Comparison of ENCODE assay signal across 10 cellular contexts in genomic region chr3:58388550-58389061, GRCh38. TPM values are rescaled to one million over a fixed set of nuclear protein-coding genes. Genes with fewer than 3 reads are reported as not detected.
A peak's percentile ranks its signal among the peaks of the same experiment; 100 is the strongest.
DNase-seq lines count a peak whose midpoint lies in the region; ATAC-seq and TF ChIP-seq lines count a peak whose summit lies in the region.
"Had no signal": no experiment of that assay in that cellular context is flagged by ENCODE, and none has a peak within 500 bp of the region (broad histone marks: within the 10 kb centered on the region; RNA-seq: fewer than 3 reads in every experiment).

No MANE protein-coding gene starts in this region.

- H3K27ac Mint-ChIP-seq in nephron, result peak overlapping the region; percentile 86 to 95 (median 87)
- no peak overlapping the region for H3K27ac Mint-ChIP-seq in activated naive CD4-positive, alpha-beta T cell treated with anti-CD3 and anti-CD28 coated beads for 36 hours
- H3K27ac Mint-ChIP-seq in stimulated activated naive B cell treated with anti-CD40 and anti-IgM and Interleukin-4, amounts not matched to agents 10 μg/mL and 1 μg/mL and 100 μg/mL, for 72 hours, result no peak overlapping the region

- no peaks in the 10 kb centered on the region for H3K27me3 Mint-ChIP-seq in nephron (ENCODE audit: low read depth)
- H3K27me3 Mint-ChIP-seq in activated naive CD4-positive, alpha-beta T cell treated with anti-CD3 and anti-CD28 coated beads for 36 hours (ENCODE audit: low read depth), result no peaks in the 10 kb centered on the region
- no peaks in the 10 kb centered on the region for H3K27me3 Mint-ChIP-seq in stimulated activated naive B cell treated with anti-CD40 and anti-IgM and Interleukin-4, amounts not matched to agents 10 μg/mL and 1 μg/mL and 100 μg/mL, for 72 hours

- H2AFZ ChIP-seq in OCI-LY7 (ENCODE audit: low read length), result no peak overlapping the region
- no peak overlapping the region for H2AFZ ChIP-seq in fibroblast of lung (ENCODE audit: low read length)

- H3K9me3 Mint-ChIP-seq in nephron, result no peaks in the 10 kb centered on the region
- H3K9me3 Mint-ChIP-seq in activated naive CD4-positive, alpha-beta T cell treated with anti-CD3 and anti-CD28 coated beads for 36 hours, result no peaks in the 10 kb centered on the region
- no peaks in the 10 kb centered on the region for H3K9me3 Mint-ChIP-seq in stimulated activated naive B cell treated with anti-CD40 and anti-IgM and Interleukin-4, amounts not matched to agents 10 μg/mL and 1 μg/mL and 100 μg/mL, for 72 hours

- H3K27ac ChIP-seq in OCI-LY7 (ENCODE audit: low read depth, low read length, poor library complexity, severe bottlenecking) (peak overlapping the region; percentile 35), fibroblast of lung (ENCODE audit: insufficient read depth, low read length) (peak overlapping the region; percentile 66)
- H3K27ac ChIP-seq: epithelial cell of prostate had no signal

- peaks cover 17% of the 10 kb centered on the region; the same call in 1 of the 2 replicates for H4K20me1 ChIP-seq in OCI-LY7 (ENCODE audit: insufficient read depth, low read length)
- no peaks in the 10 kb centered on the region for H4K20me1 ChIP-seq in fibroblast of lung (ENCODE audit: control insufficient read depth, extremely low read depth, insufficient read depth, low read length)

- no TSS peak for BruUV-seq in OCI-LY7 (replicated peaks; lab: Mats Ljungman, UMichigan)

- H3K4me3 ChIP-seq in OCI-LY7 (ENCODE audit: low read depth, low read length, poor library complexity, severe bottlenecking) (peak overlapping the region; percentile 24), fibroblast of lung (replicated peaks in 1 of 4; ENCODE audit: control extremely low read depth in 1 of 4, insufficient read depth in 1 of 4, low read depth in 3 of 4, low read length in 4 of 4) (no peak overlapping the region)

- no peak overlapping the region for H3K9ac ChIP-seq in fibroblast of lung (ENCODE audit: insufficient read depth, low read length)

- POLR2A ChIA-PET in OCI-LY7 (lab: Charles Lee), result interaction anchor here (0.7 to 1.9 kb wide), 8 partner anchors 11 to 54 kb away, joined by 3 to 10 read pairs (median 4); no protein-coding TSS in a partner anchor

- intact Hi-C loops in OCI-LY7 (cut with micrococcal nuclease; ENCODE audit: unreplicated experiment), result no loop called here
- intact Hi-C loops in activated naive CD4-positive, alpha-beta T cell treated with anti-CD3 and anti-CD28 coated beads for 36 hours (cut with micrococcal nuclease), result no loop called here

- H3K36me3 Mint-ChIP-seq in nephron (ENCODE audit: low read depth), result no peaks in the 10 kb centered on the region
- peaks cover 8% of the 10 kb centered on the region for H3K36me3 Mint-ChIP-seq in activated naive CD4-positive, alpha-beta T cell treated with anti-CD3 and anti-CD28 coated beads for 36 hours (ENCODE audit: low read depth)
- peaks cover 33 to 37% of the 10 kb centered on the region in 2 donors for H3K36me3 Mint-ChIP-seq in stimulated activated naive B cell treated with anti-CD40 and anti-IgM and Interleukin-4, amounts not matched to agents 10 μg/mL and 1 μg/mL and 100 μg/mL, for 72 hours

- H3K79me2 ChIP-seq in OCI-LY7 (ENCODE audit: insufficient read depth, low read depth, low read length) (peaks cover 19% of the 10 kb centered on the region; the same call in 1 of the 2 replicates), fibroblast of lung (ENCODE audit: control insufficient read depth, insufficient read depth, low read length) (no peaks in the 10 kb centered on the region)

- H3K4me1 Mint-ChIP-seq in nephron, result peaks cover 50% of the 10 kb centered on the region
- no peaks in the 10 kb centered on the region for H3K4me1 Mint-ChIP-seq in activated naive CD4-positive, alpha-beta T cell treated with anti-CD3 and anti-CD28 coated beads for 36 hours (ENCODE audit: low read depth)
- H3K4me1 Mint-ChIP-seq in stimulated activated naive B cell treated with anti-CD40 and anti-IgM and Interleukin-4, amounts not matched to agents 10 μg/mL and 1 μg/mL and 100 μg/mL, for 72 hours, result peaks cover 27 to 43% of the 10 kb centered on the region in 2 donors

- H3K4me3 Mint-ChIP-seq in nephron, result peak overlapping the region in 1 of 3 experiments; percentile 14
- no peak overlapping the region for H3K4me3 Mint-ChIP-seq in activated naive CD4-positive, alpha-beta T cell treated with anti-CD3 and anti-CD28 coated beads for 36 hours
- no peak overlapping the region for H3K4me3 Mint-ChIP-seq in stimulated activated naive B cell treated with anti-CD40 and anti-IgM and Interleukin-4, amounts not matched to agents 10 μg/mL and 1 μg/mL and 100 μg/mL, for 72 hours

- no peaks in the 10 kb centered on the region for H3K27me3 ChIP-seq in fibroblast of lung (ENCODE audit: control insufficient read depth, insufficient read depth, low read length)

- CTCF ChIA-PET in OCI-LY7 (lab: Charles Lee; ENCODE audit: unreplicated experiment), result no interaction called here
- CTCF ChIA-PET in activated naive CD4-positive, alpha-beta T cell treated with anti-CD3 and anti-CD28 coated beads for 36 hours (lab: Charles Lee), result no interaction called here

- H3K4me1 ChIP-seq in OCI-LY7 (ENCODE audit: insufficient read depth, low read length, poor library complexity, severe bottlenecking) (peaks cover 43% of the 10 kb centered on the region), fibroblast of lung (ENCODE audit: control insufficient read depth, extremely low read depth, insufficient read depth, low read length) (peaks cover 36% of the 10 kb centered on the region)

- ATAC-seq in GM19452 (IDR thresholded peaks at IDR 0.05; ENCODE audit: unreplicated experiment), result no peak
- ATAC-seq in stimulated activated naive B cell treated with anti-CD40 and anti-IgM and Interleukin-4, amounts not matched to agents 10 μg/mL and 1 μg/mL and 100 μg/mL, for 72 hours (replicated peaks), result no peak

- H3K9me2 ChIP-seq in OCI-LY7 (ENCODE audit: insufficient read depth, low read length), result no peaks in the 10 kb centered on the region

- H3K9me3 ChIP-seq in OCI-LY7 (ENCODE audit: low read length) (no peaks in the 10 kb centered on the region), fibroblast of lung (ENCODE audit: control insufficient read depth, insufficient read depth, low read depth, low read length) (no peaks in the 10 kb centered on the region)

- TF ChIP-seq CTCF in OCI-LY7 (conservative IDR thresholded peaks at IDR 0.05; ENCODE audit: low read length) (no peak), fibroblast of lung (conservative IDR thresholded peaks at IDR 0.05 in 1 of 2, IDR thresholded peaks at IDR 0.05 in 1 of 2; ENCODE audit: low read depth in 1 of 2, low read length in 2 of 2) (no peak), nephron (IDR thresholded peaks at IDR 0.05; ENCODE audit: unreplicated experiment in 3 of 3) (no peak)

- H3K4me2 ChIP-seq in OCI-LY7 (ENCODE audit: low read length), result peak overlapping the region; percentile 66
- peak overlapping the region; percentile 61 for H3K4me2 ChIP-seq in fibroblast of lung (ENCODE audit: extremely low read depth, insufficient read depth, low read length)

- H3K36me3 ChIP-seq in OCI-LY7 (ENCODE audit: insufficient read depth, low read length) (peaks cover 88% of the 10 kb centered on the region), fibroblast of lung (ENCODE audit: control insufficient read depth, insufficient read depth, low read length) (no peaks in the 10 kb centered on the region)

- peak; percentile 84 for DNase-seq in Ammon's horn (ENCODE audit: low spot score)
- no peak for DNase-seq in OCI-LY7 (ENCODE audit: low spot score)
- DNase-seq in fibroblast of lung (ENCODE audit: low read depth in 2 of 2), result peak; percentile 82 to 87
- no peak for DNase-seq in activated naive CD4-positive, alpha-beta T cell treated with anti-CD3 and anti-CD28 coated beads for 36 hours
- DNase-seq in stimulated activated naive B cell treated with anti-CD40 and anti-IgM and Interleukin-4, amounts not matched to agents 10 μg/mL and 1 μg/mL and 100 μg/mL, for 72 hours, result no peak
- no peak for DNase-seq in activated CD4-positive, CD25-positive, alpha-beta regulatory T cell treated with anti-CD3 and anti-CD28 coated beads, Interleukin-2, amount 50 U/mL, for 72 hours
- DNase-seq: stimulated activated CD4-positive, alpha-beta T cell treated with anti-CD3 and anti-CD28 coated beads, Interleukin-4, amount 100 ng/mL, for 24 hours had no signal

RNA-seq across cellular contexts. Expression of gene PDHB, which starts 45.0 kb away (rescaled TPM):
- total RNA-seq in OCI-LY7 (2014; rRNA removed; shearing (Covaris generic)), result 60.8 and 76.8 TPM in 2 replicates
- 82.4 and 86.6 TPM in 2 replicates for total RNA-seq in OCI-LY7 (2022)
- 69.3 and 69.9 TPM in 2 replicates for total RNA-seq in fibroblast of lung
- 135 and 201 TPM in 2 replicates for polyA plus RNA-seq in fibroblast of lung
- polyA plus RNA-seq in fibroblast of lung (2012), result 106 and 131 TPM in 2 replicates
- polyA minus RNA-seq in fibroblast of lung (ENCODE audit: low replicate concordance), result 44.5 and 80.8 TPM in 2 replicates
- total RNA-seq in activated naive CD4-positive, alpha-beta T cell treated with anti-CD3 and anti-CD28 coated beads for 36 hours, result 10 to 100 TPM; 51.6 to 53.7 TPM

RNA-seq across cellular contexts. Expression of gene PXK, which starts 55.9 kb away (rescaled TPM):
- 51.3 and 68.7 TPM in 2 replicates for total RNA-seq in OCI-LY7 (2014; rRNA removed; shearing (Covaris generic))
- total RNA-seq in OCI-LY7 (2022), result 125 and 146 TPM in 2 replicates
- total RNA-seq in fibroblast of lung, result 56.8 and 65.2 TPM in 2 replicates
- 49.6 and 54.6 TPM in 2 replicates for polyA plus RNA-seq in fibroblast of lung
- polyA plus RNA-seq in fibroblast of lung (2012), result 26.8 and 33.5 TPM in 2 replicates
- polyA minus RNA-seq in fibroblast of lung (ENCODE audit: low replicate concordance), result 15.4 and 20.1 TPM in 2 replicates
- total RNA-seq in activated naive CD4-positive, alpha-beta T cell treated with anti-CD3 and anti-CD28 coated beads for 36 hours, result 10 to 100 TPM; 44.7 to 46.1 TPM

Comparison
In these comparisons a context has a peak if more than half of its experiments do, and no peak if none do; other contexts are left out.
1. DNase-seq: peak in Ammon's horn (single experiment) and fibroblast of lung (2 of 2); none in OCI-LY7 (single experiment), activated naive CD4-positive, alpha-beta T cell treated with anti-CD3 and anti-CD28 coated beads for 36 hours (single experiment), stimulated activated naive B cell treated with anti-CD40 and anti-IgM and Interleukin-4, amounts not matched to agents 10 μg/mL and 1 μg/mL and 100 μg/mL, for 72 hours (single experiment) and activated CD4-positive, CD25-positive, alpha-beta regulatory T cell treated with anti-CD3 and anti-CD28 coated beads, Interleukin-2, amount 50 U/mL, for 72 hours (single experiment).
2. H3K27ac Mint-ChIP-seq: peak in nephron (3 of 3); none in activated naive CD4-positive, alpha-beta T cell treated with anti-CD3 and anti-CD28 coated beads for 36 hours (single experiment) and stimulated activated naive B cell treated with anti-CD40 and anti-IgM and Interleukin-4, amounts not matched to agents 10 μg/mL and 1 μg/mL and 100 μg/mL, for 72 hours (single experiment).